ENCODE assay signal across 10 cellular contexts in the genomic region with DNA sequence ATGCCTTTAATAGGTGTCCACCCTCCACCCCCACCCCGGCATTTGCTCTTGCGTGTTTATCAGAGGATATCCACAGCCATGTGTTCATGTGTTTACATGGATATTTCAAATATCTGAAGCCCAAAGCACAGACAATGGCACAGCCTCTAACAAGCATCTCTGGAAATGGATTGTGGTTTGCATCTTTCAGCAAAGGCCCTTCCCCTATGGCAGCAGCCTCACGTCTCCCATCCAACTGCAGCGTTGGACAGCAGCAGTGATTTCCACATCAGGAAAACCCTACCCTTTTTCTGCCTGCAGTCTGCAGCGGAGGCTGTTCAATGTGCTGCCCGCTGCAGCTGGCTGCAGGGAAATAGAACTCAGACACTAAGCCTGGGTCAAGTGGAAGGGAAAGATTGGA. TPM values are rescaled to one million over a fixed set of nuclear protein-coding genes. Genes with fewer than 3 reads are reported as not detected.
A peak's percentile ranks its signal among the peaks of the same experiment; 100 is the strongest.
DNase-seq lines count a peak whose midpoint lies in the region; ATAC-seq and TF ChIP-seq lines count a peak whose summit lies in the region.
"Had no signal": no experiment of that assay in that cellular context is flagged by ENCODE, and none has a peak within 500 bp of the region (broad histone marks: within the 10 kb centered on the region; RNA-seq: fewer than 3 reads in every experiment).

No MANE protein-coding gene starts in this region.

- H3K27ac ChIP-seq in ascending aorta (peak overlapping the region; percentile 65 to 75), lower lobe of right lung (no peak overlapping the region), tibial artery (peak overlapping the region; percentile 76 to 82)
- H3K27ac ChIP-seq: neutrophil had no signal

- no peaks in the 10 kb centered on the region for H3K27me3 ChIP-seq in ascending aorta
- peaks cover 4% of the 10 kb centered on the region for H3K27me3 ChIP-seq in lower lobe of right lung (ENCODE audit: low read depth)
- H3K27me3 ChIP-seq in tibial artery = no peaks in the 10 kb centered on the region
- H3K27me3 ChIP-seq: MG63 had no signal

- ATAC-seq in lower lobe of right lung (no peak), GM21717 (IDR thresholded peaks at IDR 0.05; ENCODE audit: unreplicated experiment) (no peak), GM19023 (IDR thresholded peaks at IDR 0.05; ENCODE audit: unreplicated experiment) (no peak)

- peaks cover 16 to 43% of the 10 kb centered on the region in 2 donors for H3K4me1 ChIP-seq in ascending aorta
- peaks cover 81% of the 10 kb centered on the region for H3K4me1 ChIP-seq in lower lobe of right lung
- peaks cover 0 to 71% (median 49%) of the 10 kb centered on the region in 4 donors for H3K4me1 ChIP-seq in tibial artery

- intact Hi-C loops in ascending aorta (cut with DNase I) = loop anchor here (5.0 to 10.0 kb wide), 5 partner anchors 33 to 1716 kb away; a partner anchor contains a TSS
- intact Hi-C loops in lower lobe of right lung (cut with DNase I) = no loop called here
- intact Hi-C loops in tibial artery (cut with DNase I; ENCODE audit: low total_unique reads) = loop anchor here (10.0 kb wide), 1 partner anchor 156 kb away; no protein-coding TSS in a partner anchor

- H3K36me3 ChIP-seq in ascending aorta (no peaks in the 10 kb centered on the region), lower lobe of right lung (no peaks in the 10 kb centered on the region), tibial artery (no peaks in the 10 kb centered on the region)
- H3K36me3 ChIP-seq: MG63, neutrophil had no signal

- H3K9me3 ChIP-seq in ascending aorta (no peaks in the 10 kb centered on the region), lower lobe of right lung (no peaks in the 10 kb centered on the region), tibial artery (no peaks in the 10 kb centered on the region)
- H3K9me3 ChIP-seq: MG63, neutrophil had no signal

- H3K4me3 ChIP-seq in ascending aorta (peak overlapping the region; percentile 96 to 98), lower lobe of right lung (peak overlapping the region; percentile 77), tibial artery (peak overlapping the region; percentile 73 to 88)
- H3K4me3 ChIP-seq: MG63 had no signal

- no peak for DNase-seq in activated naive CD4-positive, alpha-beta T cell (lab: John Stamatoyannopoulos, UW)
- no peak for DNase-seq in ascending aorta (ENCODE audit: low spot score in 2 of 2)
- no peak for DNase-seq in lower lobe of right lung
- DNase-seq in tibial artery = peak in 1 of 2 donors; percentile 74
- DNase-seq in OCI-M2 (lab: John Stamatoyannopoulos, UW; ENCODE audit: unreplicated experiment) = no peak
- DNase-seq: MG63 had no signal

- no peak overlapping the region for H3K27ac Mint-ChIP-seq in activated naive CD4-positive, alpha-beta T cell treated with anti-CD3 and anti-CD28 coated beads, Interleukin-2, amount 50 U/mL, for 24 hours

- TF ChIP-seq CTCF in ascending aorta (IDR thresholded peaks at IDR 0.05) (no peak), lower lobe of right lung (IDR thresholded peaks at IDR 0.05) (no peak), tibial artery (IDR thresholded peaks at IDR 0.05) (no peak)

- H3K36me3 Mint-ChIP-seq in activated naive CD4-positive, alpha-beta T cell treated with anti-CD3 and anti-CD28 coated beads, Interleukin-2, amount 50 U/mL, for 24 hours = no peaks in the 10 kb centered on the region

- peaks cover 31% of the 10 kb centered on the region for H3K4me1 Mint-ChIP-seq in activated naive CD4-positive, alpha-beta T cell treated with anti-CD3 and anti-CD28 coated beads, Interleukin-2, amount 50 U/mL, for 24 hours

- peaks cover 5% of the 10 kb centered on the region for H3K27me3 Mint-ChIP-seq in activated naive CD4-positive, alpha-beta T cell treated with anti-CD3 and anti-CD28 coated beads, Interleukin-2, amount 50 U/mL, for 24 hours

- no peaks in the 10 kb centered on the region for H3K9me3 Mint-ChIP-seq in activated naive CD4-positive, alpha-beta T cell treated with anti-CD3 and anti-CD28 coated beads, Interleukin-2, amount 50 U/mL, for 24 hours

- peak overlapping the region; percentile 54 for H3K4me3 Mint-ChIP-seq in activated naive CD4-positive, alpha-beta T cell treated with anti-CD3 and anti-CD28 coated beads, Interleukin-2, amount 50 U/mL, for 24 hours

RNA-seq across cellular contexts. Expression of a gene that starts 1.6 kb away (rescaled TPM):
- total RNA-seq in ascending aorta (8.9 TPM), lower lobe of right lung (48.2 TPM)

RNA-seq across cellular contexts. Expression of a gene that starts 38.7 kb away (rescaled TPM):
- 6.3 TPM for total RNA-seq in ascending aorta
- 12.5 TPM for total RNA-seq in lower lobe of right lung
